In genomic region chrX:41935827-41936226, GRCh38 we compare ENCODE assay signal across 24 cellular contexts.
"Had no signal": no experiment of that assay in that cellular context is flagged by ENCODE, and none has a peak within 500 bp of the region (broad histone marks: within the 10 kb centered on the region; RNA-seq: fewer than 3 reads in every experiment).

No MANE protein-coding gene starts in this region.

- DNase-seq: effector memory CD4-positive, alpha-beta T cell; gastrocnemius medialis; heart right ventricle; islet precursor cell; left ventricle myocardium inferior; lower lobe of right lung; mesenchymal stem cell; midbrain; naive thymus-derived CD4-positive, alpha-beta T cell; psoas muscle; retina; right lobe of liver; spleen; stimulated activated CD4-positive, alpha-beta T cell treated with anti-CD3 and anti-CD28 coated beads, Interleukin-15, amount 100 ng/mL, for 24 hours; stimulated activated CD4-positive, alpha-beta T cell treated with anti-CD3 and anti-CD28 coated beads, Interleukin-1b, Interleukin-23, amount 100 ng/mL, for 48 hours; stimulated activated CD4-positive, alpha-beta T cell treated with anti-CD3 and anti-CD28 coated beads, Interleukin-4, amount 100 ng/mL, for 24 hours; tibial artery; upper lobe of right lung had no signal

- H3K9me3 Mint-ChIP-seq: stimulated activated memory B cell treated with anti-CD40 and anti-IgM and Interleukin-4, amounts not matched to agents 10 μg/mL and 1 μg/mL and 100 μg/mL, for 72 hours; stimulated activated naive CD8-positive, alpha-beta T cell treated with anti-CD3 and anti-CD28 coated beads, Interleukin-15, Interleukin-2, amounts not matched to agents 100 ng/mL and 50 ng/mL, for 24 hours had no signal

- H3K27me3 ChIP-seq: neutrophil, spleen, tibial artery, upper lobe of right lung had no signal

- H3K9me3 ChIP-seq: gastrocnemius medialis, heart right ventricle, left ventricle myocardium inferior, lower lobe of right lung, neutrophil, psoas muscle, right lobe of liver, tibial artery, upper lobe of right lung had no signal

- H3K27ac ChIP-seq: epithelial cell of prostate, esophagus muscularis mucosa, gastrocnemius medialis, heart right ventricle, left ventricle myocardium inferior, lower lobe of right lung, neutrophil, psoas muscle, right lobe of liver, spleen, tibial artery, upper lobe of right lung had no signal

- H3K36me3 ChIP-seq: esophagus muscularis mucosa, gastrocnemius medialis, heart right ventricle, left ventricle myocardium inferior, lower lobe of right lung, neutrophil, right lobe of liver, spleen, tibial artery, upper lobe of right lung had no signal

- H3K36me3 Mint-ChIP-seq: stimulated activated memory B cell treated with anti-CD40 and anti-IgM and Interleukin-4, amounts not matched to agents 10 μg/mL and 1 μg/mL and 100 μg/mL, for 72 hours had no signal

- H3K4me3 ChIP-seq: esophagus muscularis mucosa, gastrocnemius medialis, heart right ventricle, left ventricle myocardium inferior, lower lobe of right lung, psoas muscle, right lobe of liver, spleen, tibial artery, upper lobe of right lung had no signal

- H3K27ac Mint-ChIP-seq: naive thymus-derived CD4-positive, alpha-beta T cell; stimulated activated memory B cell treated with anti-CD40 and anti-IgM and Interleukin-4, amounts not matched to agents 10 μg/mL and 1 μg/mL and 100 μg/mL, for 72 hours; stimulated activated naive CD8-positive, alpha-beta T cell treated with anti-CD3 and anti-CD28 coated beads, Interleukin-15, Interleukin-2, amounts not matched to agents 100 ng/mL and 50 ng/mL, for 24 hours had no signal

- H3K27me3 Mint-ChIP-seq: naive thymus-derived CD4-positive, alpha-beta T cell; stimulated activated memory B cell treated with anti-CD40 and anti-IgM and Interleukin-4, amounts not matched to agents 10 μg/mL and 1 μg/mL and 100 μg/mL, for 72 hours; stimulated activated naive CD8-positive, alpha-beta T cell treated with anti-CD3 and anti-CD28 coated beads, Interleukin-15, Interleukin-2, amounts not matched to agents 100 ng/mL and 50 ng/mL, for 24 hours had no signal

- ATAC-seq: gastrocnemius medialis; heart right ventricle; lower lobe of right lung; naive thymus-derived CD4-positive, alpha-beta T cell; psoas muscle; right lobe of liver; stimulated activated memory B cell treated with anti-CD40 and anti-IgM and Interleukin-4, amounts not matched to agents 10 μg/mL and 1 μg/mL and 100 μg/mL, for 72 hours; upper lobe of right lung had no signal

- H3K4me1 Mint-ChIP-seq: stimulated activated memory B cell treated with anti-CD40 and anti-IgM and Interleukin-4, amounts not matched to agents 10 μg/mL and 1 μg/mL and 100 μg/mL, for 72 hours had no signal

- H3K4me3 Mint-ChIP-seq: naive thymus-derived CD4-positive, alpha-beta T cell; stimulated activated memory B cell treated with anti-CD40 and anti-IgM and Interleukin-4, amounts not matched to agents 10 μg/mL and 1 μg/mL and 100 μg/mL, for 72 hours; stimulated activated naive CD8-positive, alpha-beta T cell treated with anti-CD3 and anti-CD28 coated beads, Interleukin-15, Interleukin-2, amounts not matched to agents 100 ng/mL and 50 ng/mL, for 24 hours had no signal

- H3K4me1 ChIP-seq: esophagus muscularis mucosa, gastrocnemius medialis, heart right ventricle, left ventricle myocardium inferior, lower lobe of right lung, psoas muscle, right lobe of liver, spleen, tibial artery, upper lobe of right lung had no signal

- FAIRE-seq: endometrium had no signal
